8 cellular contexts compared by ENCODE assay signal in genomic region chr11:22829231-22830081, GRCh38. TPM values are rescaled to one million over a fixed set of nuclear protein-coding genes. Genes with fewer than 3 reads are reported as not detected.
DNase-seq lines count a peak whose midpoint lies in the region; ATAC-seq and TF ChIP-seq lines count a peak whose summit lies in the region.

Gene SVIP (minus strand): TSS chr11:22829801. CDS start chr11:22829748, 53 bp downstream.

- H3K4me3 ChIP-seq in PC-3 (ENCODE audit: low read length) (peak within 1 kb of the TSS; percentile 93), muscle layer of colon (ENCODE audit: low read depth in 1 of 2, low read length in 2 of 2) (peak within 1 kb of the TSS; percentile 66 to 78)

- no peaks in the 10 kb centered on the region for H4K20me1 ChIP-seq in PC-3 (ENCODE audit: low read length)

- H3K4me1 ChIP-seq in PC-3 (ENCODE audit: insufficient read depth, low read length) (peaks cover 11% of the 10 kb centered on the region), muscle layer of colon (ENCODE audit: insufficient read depth, low read length) (peaks cover 6% of the 10 kb centered on the region)

- POLR2A ChIA-PET in PC-3 (lab: Charles Lee; ENCODE audit: unreplicated experiment) = interaction anchor here (0.5 to 0.6 kb wide), 5 partner anchors 15 to 1562 kb away, joined by 3 to 8 read pairs (median 3); no protein-coding TSS in a partner anchor

- peaks cover 13% of the 10 kb centered on the region for H3K36me3 Mint-ChIP-seq in activated T-cell treated with anti-CD3 and anti-CD28 coated beads, Interleukin-2, amount 50 U/mL, for 4 hours (ENCODE audit: insufficient read depth)

- peak within 1 kb of the TSS; percentile 92 for H3K4me3 Mint-ChIP-seq in activated T-cell treated with anti-CD3 and anti-CD28 coated beads, Interleukin-2, amount 50 U/mL, for 4 hours

- H2AFZ ChIP-seq in PC-3 (ENCODE audit: low read length) = peak within 1 kb of the TSS; percentile 84

- H3K27me3 ChIP-seq in PC-3 (ENCODE audit: low read length) (no peaks in the 10 kb centered on the region), muscle layer of colon (ENCODE audit: control insufficient read depth in 1 of 2, insufficient read depth in 2 of 2, low read length in 2 of 2) (no peaks in the 10 kb centered on the region)

- H3K36me3 ChIP-seq in PC-3 (ENCODE audit: low read depth, low read length) (no peaks in the 10 kb centered on the region; the same call in 1 of the 2 replicates), muscle layer of colon (ENCODE audit: insufficient read depth, low read length) (no peaks in the 10 kb centered on the region)

- intact Hi-C loops in PC-3 (cut with micrococcal nuclease) = no loop called here

- peak within 1 kb of the TSS; percentile 89 for H3K4me2 ChIP-seq in PC-3 (ENCODE audit: low read length)

- no peaks in the 10 kb centered on the region for H3K9me3 Mint-ChIP-seq in activated T-cell treated with anti-CD3 and anti-CD28 coated beads, Interleukin-2, amount 50 U/mL, for 4 hours

- peaks cover 13% of the 10 kb centered on the region for H3K79me2 ChIP-seq in PC-3 (ENCODE audit: low read length)

- peak within 1 kb of the TSS; percentile 72 for H3K9ac ChIP-seq in PC-3 (ENCODE audit: low read length)
- peak within 1 kb of the TSS; percentile 22 for H3K9ac ChIP-seq in muscle layer of colon (ENCODE audit: low read length)

- CTCF ChIA-PET in PC-3 (lab: Charles Lee) = interaction anchor here (0.6 to 1.1 kb wide), 7 partner anchors 12 to 1564 kb away, joined by 3 to 13 read pairs (median 5); no protein-coding TSS in a partner anchor

- no peaks in the 10 kb centered on the region for H3K27me3 Mint-ChIP-seq in activated T-cell treated with anti-CD3 and anti-CD28 coated beads, Interleukin-2, amount 50 U/mL, for 4 hours (ENCODE audit: low read depth)

- H3K27ac ChIP-seq in PC-3 (ENCODE audit: low read length) (peak within 1 kb of the TSS; percentile 46), muscle layer of colon (ENCODE audit: low read depth, low read length) (peak within 1 kb of the TSS; percentile 70)

- ATAC-seq in GM21526 (IDR thresholded peaks at IDR 0.05; ENCODE audit: low FRiP score, unreplicated experiment) = peak; percentile 96
- ATAC-seq in PC-3 = peak; percentile 82
- ATAC-seq in activated T-cell treated with anti-CD3 and anti-CD28 coated beads, Interleukin-2, amount 50 U/mL, for 4 hours = peak; percentile 88 to 90
- peak; percentile 100 for ATAC-seq in esophagus mucosa

- no peaks in the 10 kb centered on the region for H3F3A ChIP-seq in PC-3 (ENCODE audit: low read length, unreplicated experiment)

- H3K9me3 ChIP-seq in PC-3 (ENCODE audit: low read length) = no peaks in the 10 kb centered on the region
- no peaks in the 10 kb centered on the region for H3K9me3 ChIP-seq in muscle layer of colon (ENCODE audit: low read length)

- no peaks in the 10 kb centered on the region for H3K9me2 ChIP-seq in PC-3 (replicated peaks; ENCODE audit: low read length)

- TF ChIP-seq CTCF in PC-3 (conservative IDR thresholded peaks at IDR 0.05; ENCODE audit: low read depth, low read length) = peak; percentile 60

- BruUV-seq in PC-3 (replicated peaks; lab: Mats Ljungman, UMichigan) = TSS peak; percentile 58

- H3K4me1 Mint-ChIP-seq in activated T-cell treated with anti-CD3 and anti-CD28 coated beads, Interleukin-2, amount 50 U/mL, for 4 hours (ENCODE audit: low read depth) = peaks cover 13% of the 10 kb centered on the region

- DNase-seq in DMS153 (lab: John Stamatoyannopoulos, UW) = peak; percentile 95
- DNase-seq in HuH-7 (ENCODE audit: low spot score) = peak; percentile 71
- peak; percentile 93 for DNase-seq in PC-3
- DNase-seq in activated T-cell treated with anti-CD3 and anti-CD28 coated beads, Interleukin-2, amount 50 U/mL, for 4 hours = peak; percentile 93
- peak; percentile 80 to 91 for DNase-seq in stimulated activated CD8-positive, alpha-beta memory T cell treated with anti-CD3 and anti-CD28 coated beads, Interleukin-7, amount 100 ng/mL, for 1 hour (ENCODE audit: low read depth in 2 of 2)

RNA-seq across cellular contexts. Expression of gene SVIP, which starts in this region (rescaled TPM):
- total RNA-seq in PC-3 (2014; rRNA removed) = 7.4 and 9.5 TPM in 2 replicates
- 10 to 100 TPM; 33.2 to 37.8 (median 34.9) TPM for total RNA-seq in activated T-cell treated with anti-CD3 and anti-CD28 coated beads, Interleukin-2, amount 50 U/mL, for 4 hours
- total RNA-seq in esophagus mucosa = 14.7 TPM

Comparison
In these comparisons a context has a peak if more than half of its experiments do, and no peak if none do; other contexts are left out.
1. Peak in every context shown above with its lines: DNase-seq, ATAC-seq, H3K4me3 ChIP-seq and H3K27ac ChIP-seq.